ENCODE assay signal across 1 cellular context in genomic region chr1:205812878-205813754, GRCh38.
TF ChIP-seq lines count a peak whose summit lies in the region.

SLC41A1 (minus strand) TSS chr1:205813198; CDS start chr1:205810441, 2,757 bp downstream.

TF ChIP-seq in HEK293, 187 proteins besides CTCF, POLR2A, EP300 and RAD21 (continued from another document):
- TF ChIP-seq ZNF426 (tag by site-specific recombination; IDR thresholded peaks at IDR 0.05) (no peak), TSHZ1 (tag by site-specific recombination; IDR thresholded peaks at IDR 0.05; ENCODE audit: borderline replicate concordance) (peak; percentile 28; the same call in 1 of the 2 replicates), ZNF707 (tag by site-specific recombination; IDR thresholded peaks at IDR 0.05) (no peak), MYNN (tag by site-specific recombination; IDR thresholded peaks at IDR 0.05; ENCODE audit: borderline replicate concordance) (no peak), ZNF580 (tag by site-specific recombination; IDR thresholded peaks at IDR 0.05) (no peak), ZNF19 (tag by site-specific recombination; IDR thresholded peaks at IDR 0.05; ENCODE audit: low read depth) (no peak), SP3 (tag by site-specific recombination; IDR thresholded peaks at IDR 0.05) (peak; percentile 82), IKZF3 (tag by site-specific recombination; IDR thresholded peaks at IDR 0.05) (peak; percentile 94), ZFHX2 (tag by site-specific recombination; conservative IDR thresholded peaks at IDR 0.05) (peak; percentile 25; the same call in 1 of the 2 replicates), SETDB1 (IDR thresholded peaks at IDR 0.05; ENCODE audit: insufficient read length, low read length) (no peak), KLF8 (tag by site-specific recombination; IDR thresholded peaks at IDR 0.05) (peak; percentile 74), PRDM2 (tag by site-specific recombination; IDR thresholded peaks at IDR 0.05; ENCODE audit: borderline replicate concordance) (no peak), KLF9 (tag by site-specific recombination; IDR thresholded peaks at IDR 0.05; ENCODE audit: low read depth) (peak; percentile 58; the same call in 1 of the 2 replicates), ZSCAN16 (tag by site-specific recombination; IDR thresholded peaks at IDR 0.05) (no peak), ZNF280C (tag by site-specific recombination; IDR thresholded peaks at IDR 0.05) (no peak), ZNF549 (tag by site-specific recombination; IDR thresholded peaks at IDR 0.05) (no peak), ZNF248 (tag by site-specific recombination; IDR thresholded peaks at IDR 0.05) (no peak), KLF17 (tag by site-specific recombination; IDR thresholded peaks at IDR 0.05) (peak; percentile 67; the same call in 1 of the 2 replicates), ZNF394 (tag by site-specific recombination; IDR thresholded peaks at IDR 0.05; ENCODE audit: borderline replicate concordance) (0 out of 2 replicates have a peak, but pooled peaks have one; percentile 19), ZNF747 (tag by site-specific recombination; IDR thresholded peaks at IDR 0.05) (no peak), BCL11A (tag by site-specific recombination; IDR thresholded peaks at IDR 0.05; ENCODE audit: low read depth) (0 out of 2 replicates have a peak, but pooled peaks have one; percentile 47), GLIS2 (tag by site-specific recombination; IDR thresholded peaks at IDR 0.05) (peak; percentile 100), ZNF362 (tag by site-specific recombination; IDR thresholded peaks at IDR 0.05) (no peak), RBAK (tag by site-specific recombination; IDR thresholded peaks at IDR 0.05) (no peak), ZBTB10 (tag by site-specific recombination; IDR thresholded peaks at IDR 0.05) (peak; percentile 95)
